Comparison of ENCODE assay signal across 1 cellular context in the genomic region with DNA sequence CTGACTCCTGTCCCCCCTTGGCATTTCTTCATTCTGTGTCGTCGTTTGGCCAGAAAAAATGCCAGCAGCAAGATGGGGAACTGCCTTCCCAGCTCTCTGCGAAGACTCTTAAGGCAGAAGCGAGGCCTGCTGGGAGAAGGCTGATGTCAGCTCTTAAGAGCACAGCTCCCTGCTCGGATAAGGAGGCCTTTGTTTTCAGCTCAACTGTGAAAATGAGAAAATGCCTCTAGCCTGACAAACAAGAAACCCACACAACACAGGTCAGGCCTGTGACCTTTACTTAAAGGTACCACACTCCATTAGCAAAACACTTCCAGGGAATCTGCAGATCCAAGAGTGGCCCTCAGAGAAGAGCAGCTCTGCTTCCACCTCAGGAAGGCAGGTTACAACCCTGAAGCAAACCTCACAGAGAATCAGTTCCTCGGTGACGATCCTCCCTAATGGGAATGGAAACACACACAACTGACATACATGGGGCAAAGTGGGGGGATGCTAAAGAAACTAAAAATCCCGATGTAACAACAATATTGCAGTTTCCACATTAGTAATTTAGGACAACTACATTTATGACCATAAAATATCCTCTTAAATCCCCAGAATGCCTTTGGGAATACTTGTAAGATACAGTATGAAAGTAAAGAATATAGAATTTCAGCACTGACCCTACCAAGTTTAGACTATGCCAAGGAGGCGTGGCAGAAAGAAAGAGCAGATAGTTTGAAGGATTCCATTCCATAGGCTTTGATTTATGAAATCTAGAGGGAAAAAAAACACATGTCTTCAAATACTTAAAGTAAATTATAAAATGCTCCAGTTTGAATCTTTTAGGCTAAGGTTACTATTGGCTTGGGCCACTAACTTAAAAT.
TF ChIP-seq lines count a peak whose summit lies in the region.

No MANE protein-coding gene starts in this region.

TF ChIP-seq in HEK293, 187 proteins besides CTCF, POLR2A, EP300 and RAD21 (continued from another document):
- TF ChIP-seq PRDM10 (tag by site-specific recombination; IDR thresholded peaks at IDR 0.05): peak; percentile 99
- peak; percentile 56; the same call in 1 of the 2 replicates for TF ChIP-seq PRDM6 (tag by site-specific recombination; IDR thresholded peaks at IDR 0.05)
- 0 out of 2 replicates have a peak, but pooled peaks have one; percentile 41 for TF ChIP-seq ZXDB (tag by site-specific recombination; IDR thresholded peaks at IDR 0.05)
- TF ChIP-seq ZNF660 (tag by site-specific recombination; IDR thresholded peaks at IDR 0.05): peak; percentile 79; the same call in 1 of the 2 replicates
- TF ChIP-seq ZBTB48 (tag by site-specific recombination; IDR thresholded peaks at IDR 0.05): peak; percentile 57; the same call in 1 of the 2 replicates
- peak; percentile 64 for TF ChIP-seq ZNF366 (tag by site-specific recombination; conservative IDR thresholded peaks at IDR 0.05)
- peak; percentile 66; the same call in 1 of the 2 replicates for TF ChIP-seq MZF1 (tag by site-specific recombination; IDR thresholded peaks at IDR 0.05; ENCODE audit: borderline replicate concordance)
- TF ChIP-seq ZNF501 (tag by site-specific recombination; IDR thresholded peaks at IDR 0.05): 0 out of 2 replicates have a peak, but pooled peaks have one; percentile 16
- TF ChIP-seq, protein P1, sequence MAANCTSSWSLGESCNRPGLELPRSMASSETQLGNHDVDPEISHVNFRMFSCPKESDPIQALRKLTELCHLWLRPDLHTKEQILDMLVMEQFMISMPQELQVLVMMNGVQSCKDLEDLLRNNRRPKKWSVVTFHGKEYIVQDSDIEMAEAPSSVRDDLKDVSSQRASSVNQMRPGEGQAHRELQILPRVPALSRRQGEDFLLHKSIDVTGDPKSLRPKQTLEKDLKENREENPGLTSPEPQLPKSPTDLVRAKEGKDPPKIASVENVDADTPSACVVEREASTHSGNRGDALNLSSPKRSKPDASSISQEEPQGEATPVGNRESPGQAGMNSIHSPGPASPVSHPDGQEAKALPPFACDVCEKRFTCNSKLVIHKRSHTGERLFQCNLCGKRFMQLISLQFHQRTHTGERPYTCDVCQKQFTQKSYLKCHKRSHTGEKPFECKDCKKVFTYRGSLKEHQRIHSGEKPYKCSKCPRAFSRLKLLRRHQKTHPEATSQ (tag by site-specific recombination; IDR thresholded peaks at IDR 0.05): no peak
- TF ChIP-seq ZNF211 (tag by site-specific recombination; IDR thresholded peaks at IDR 0.05; ENCODE audit: low read depth): no peak
- TF ChIP-seq ZBTB17 (tag by site-specific recombination; IDR thresholded peaks at IDR 0.05): peak; percentile 91
- TF ChIP-seq SALL2 (tag by site-specific recombination; IDR thresholded peaks at IDR 0.05; ENCODE audit: borderline replicate concordance): no peak
- TF ChIP-seq ZFP69B (tag by site-specific recombination; IDR thresholded peaks at IDR 0.05): 0 out of 2 replicates have a peak, but pooled peaks have one; percentile 42
- TF ChIP-seq OSR2 (tag by site-specific recombination; IDR thresholded peaks at IDR 0.05): peak; percentile 59; the same call in 1 of the 2 replicates
- TF ChIP-seq, protein P2, sequence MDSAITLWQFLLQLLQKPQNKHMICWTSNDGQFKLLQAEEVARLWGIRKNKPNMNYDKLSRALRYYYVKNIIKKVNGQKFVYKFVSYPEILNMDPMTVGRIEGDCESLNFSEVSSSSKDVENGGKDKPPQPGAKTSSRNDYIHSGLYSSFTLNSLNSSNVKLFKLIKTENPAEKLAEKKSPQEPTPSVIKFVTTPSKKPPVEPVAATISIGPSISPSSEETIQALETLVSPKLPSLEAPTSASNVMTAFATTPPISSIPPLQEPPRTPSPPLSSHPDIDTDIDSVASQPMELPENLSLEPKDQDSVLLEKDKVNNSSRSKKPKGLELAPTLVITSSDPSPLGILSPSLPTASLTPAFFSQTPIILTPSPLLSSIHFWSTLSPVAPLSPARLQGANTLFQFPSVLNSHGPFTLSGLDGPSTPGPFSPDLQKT (IDR thresholded peaks at IDR 0.05; ENCODE audit: borderline replicate concordance, low read depth, low read length): no peak
- TF ChIP-seq FEZF1 (tag by site-specific recombination; IDR thresholded peaks at IDR 0.05): peak; percentile 34; the same call in 1 of the 2 replicates
- TF ChIP-seq ZNF692 (tag by site-specific recombination; IDR thresholded peaks at IDR 0.05): peak; percentile 50; the same call in 1 of the 2 replicates
- no peak for TF ChIP-seq ZNF596 (tag by site-specific recombination; IDR thresholded peaks at IDR 0.05)
